Comparison of ENCODE assay signal across 22 cellular contexts in genomic region chr9:70143394-70144130, GRCh38.
"Had no signal": no experiment of that assay in that cellular context is flagged by ENCODE, and none has a peak within 500 bp of the region (broad histone marks: within the 10 kb centered on the region; RNA-seq: fewer than 3 reads in every experiment).

No MANE protein-coding gene starts in this region.

- H3K4me3 Mint-ChIP-seq: naive B cell, nephron had no signal

- H3K9me3 Mint-ChIP-seq: nephron had no signal

- H3K36me3 Mint-ChIP-seq: naive B cell had no signal

- H3K27ac Mint-ChIP-seq: naive B cell had no signal

- H3K27ac ChIP-seq: breast epithelium, dorsolateral prefrontal cortex, parathyroid adenoma, right atrium auricular region, suprapubic skin, thyroid gland had no signal

- H3K36me3 ChIP-seq: breast epithelium, suprapubic skin, thyroid gland had no signal

- H3K79me2 ChIP-seq: parathyroid adenoma had no signal

- H3K9ac ChIP-seq: parathyroid adenoma had no signal

- H3K9me3 ChIP-seq: breast epithelium, esophagus squamous epithelium, gastroesophageal sphincter, right atrium auricular region, suprapubic skin, thyroid gland had no signal

- H3K4me3 ChIP-seq: breast epithelium, dorsolateral prefrontal cortex, esophagus squamous epithelium, gastroesophageal sphincter, right atrium auricular region, suprapubic skin, thyroid gland had no signal

- H3K27me3 ChIP-seq: breast epithelium, dorsolateral prefrontal cortex, esophagus squamous epithelium, gastroesophageal sphincter, right atrium auricular region, suprapubic skin, thyroid gland had no signal

- H3K4me1 Mint-ChIP-seq: naive B cell had no signal

- H2AFZ ChIP-seq: parathyroid adenoma had no signal

- ATAC-seq: gastroesophageal sphincter, left cardiac atrium, left ventricle myocardium superior had no signal

- DNase-seq: caudate nucleus; cortex of kidney; dorsolateral prefrontal cortex; effector CD8-positive, alpha-beta T cell; esophagus squamous epithelium; foreskin fibroblast; glutamatergic neuron; kidney; left cardiac atrium; left ventricle myocardium superior; naive B cell; occipital lobe; small intestine; stimulated activated CD4-positive, alpha-beta T cell treated with anti-CD3 and anti-CD28 coated beads, Interleukin-2, amount 100 ng/mL, for 48 hours; stimulated activated naive CD4-positive, alpha-beta T cell treated with Interleukin-2 at 50 U/mL for 16 hours; thyroid gland had no signal

- H3K4me1 ChIP-seq: breast epithelium, parathyroid adenoma, suprapubic skin, thyroid gland had no signal
